Comparison of ENCODE assay signal across 11 cellular contexts in the genomic region with DNA sequence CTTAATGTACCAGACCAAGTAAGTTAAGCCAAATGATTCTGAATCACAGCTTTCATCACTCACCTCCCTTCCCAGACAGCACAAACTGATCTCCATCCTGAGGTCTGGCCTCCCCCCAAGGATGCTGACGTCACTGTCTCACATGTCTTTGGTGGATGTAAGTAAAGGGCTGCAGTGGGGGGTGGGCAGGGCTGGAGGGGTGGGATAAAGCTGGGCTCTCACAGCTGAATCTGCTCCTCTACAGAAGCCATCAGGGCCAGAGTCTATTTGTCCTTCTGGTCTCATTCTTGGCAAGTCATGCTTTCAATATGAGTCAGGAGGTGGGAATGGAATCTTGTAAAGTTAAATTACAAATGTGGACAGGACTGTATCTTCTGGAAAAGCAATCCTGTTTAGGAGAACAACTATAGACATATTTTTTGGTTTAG. TPM values are rescaled to one million over a fixed set of nuclear protein-coding genes. Genes with fewer than 3 reads are reported as not detected.
DNase-seq lines count a peak whose midpoint lies in the region; ATAC-seq, FAIRE-seq and TF ChIP-seq lines count a peak whose summit lies in the region.
"Had no signal": no experiment of that assay in that cellular context is flagged by ENCODE, and none has a peak within 500 bp of the region (broad histone marks: within the 10 kb centered on the region; RNA-seq: fewer than 3 reads in every experiment).

No MANE protein-coding gene starts in this region.

- no peak for TF ChIP-seq CTCF in bronchial epithelial cell (IDR thresholded peaks at IDR 0.05; ENCODE audit: insufficient read depth, low read length, severe bottlenecking)
- TF ChIP-seq CTCF in kidney epithelial cell (IDR thresholded peaks at IDR 0.05; ENCODE audit: insufficient read depth, low read length, poor library complexity, severe bottlenecking) = no peak
- TF ChIP-seq CTCF in upper lobe of left lung (IDR thresholded peaks at IDR 0.05) = no peak
- no peak for TF ChIP-seq CTCF in natural killer cell (IDR thresholded peaks at IDR 0.05)

- intact Hi-C loops in natural killer cell (cut with micrococcal nuclease) = no loop called here

- DNase-seq in HT1080 (ENCODE audit: low read depth) (peak; percentile 96), bronchial epithelial cell (ENCODE audit: low read depth) (peak; percentile 78), kidney epithelial cell (ENCODE audit: low read depth) (peak; percentile 88), upper lobe of left lung (no peak), MV-4-11 (lab: John Stamatoyannopoulos, UW) (no peak), natural killer cell (no peak)
- DNase-seq: activated CD8-positive, alpha-beta memory T cell treated with anti-CD3 and anti-CD28 coated beads, Interleukin-2, amount 50 U/mL, for 4 hours; NCI-H1694 treated with DMSO at 0.1 percent for 48 hours had no signal

- H3K27ac ChIP-seq in upper lobe of left lung = no peak overlapping the region

- H3K36me3 Mint-ChIP-seq in natural killer cell = no peaks in the 10 kb centered on the region
- H3K36me3 Mint-ChIP-seq: memory B cell had no signal

- H3K4me3 ChIP-seq in bronchial epithelial cell (ENCODE audit: low read depth, low read length) = no peak overlapping the region
- no peak overlapping the region for H3K4me3 ChIP-seq in kidney epithelial cell (ENCODE audit: low read depth, low read length)
- H3K4me3 ChIP-seq in upper lobe of left lung = no peak overlapping the region

- H3K27me3 Mint-ChIP-seq in natural killer cell (ENCODE audit: low read depth in 2 of 2) = peaks cover 10 to 34% of the 10 kb centered on the region in 2 donors

- H3K27me3 ChIP-seq in bronchial epithelial cell (ENCODE audit: control insufficient read depth, insufficient read depth, low read length) (no peaks in the 10 kb centered on the region), kidney epithelial cell (ENCODE audit: control insufficient read depth, insufficient read depth, low read length) (no peaks in the 10 kb centered on the region), upper lobe of left lung (no peaks in the 10 kb centered on the region)

- H3K36me3 ChIP-seq in bronchial epithelial cell (ENCODE audit: control insufficient read depth, insufficient read depth, low read length) (no peaks in the 10 kb centered on the region), kidney epithelial cell (ENCODE audit: control insufficient read depth, insufficient read depth, low read length) (no peaks in the 10 kb centered on the region), upper lobe of left lung (no peaks in the 10 kb centered on the region)

- no peak overlapping the region for H3K4me3 Mint-ChIP-seq in natural killer cell
- H3K4me3 Mint-ChIP-seq: dendritic cell treated with granulocyte-macrophage colony-stimulating factor and Interleukin-4, amounts not matched to agents 40 ng/mL and 50 ng/mL, for 4 days; memory B cell had no signal

- WGBS in upper lobe of left lung, 2 donors = 80 to 87% methylated on average over 1 of the region's 1 CpG

- peaks cover 0 to 19% (median 4%) of the 10 kb centered on the region in 4 donors for H3K4me1 ChIP-seq in upper lobe of left lung

- FAIRE-seq in bronchial epithelial cell (lab: Jason Lieb, UNC) = no peak

- no peak overlapping the region for H3K27ac Mint-ChIP-seq in natural killer cell
- H3K27ac Mint-ChIP-seq: dendritic cell treated with granulocyte-macrophage colony-stimulating factor and Interleukin-4, amounts not matched to agents 40 ng/mL and 50 ng/mL, for 4 days; memory B cell had no signal

- no peaks in the 10 kb centered on the region for H3K9me3 Mint-ChIP-seq in natural killer cell
- H3K9me3 Mint-ChIP-seq: dendritic cell treated with granulocyte-macrophage colony-stimulating factor and Interleukin-4, amounts not matched to agents 40 ng/mL and 50 ng/mL, for 4 days; memory B cell had no signal

- no peaks in the 10 kb centered on the region for H3K4me1 Mint-ChIP-seq in natural killer cell
- H3K4me1 Mint-ChIP-seq: memory B cell had no signal

- TF ChIP-seq POLR2A in upper lobe of left lung (IDR thresholded peaks at IDR 0.05) = no peak

- no peaks in the 10 kb centered on the region for H3K9me3 ChIP-seq in upper lobe of left lung

- ATAC-seq in upper lobe of left lung (ENCODE audit: low FRiP score in 2 of 2) (peak; percentile 76 to 95), natural killer cell (no peak), GM21367 (IDR thresholded peaks at IDR 0.05; ENCODE audit: unreplicated experiment) (no peak)

- no peak for TF ChIP-seq EP300 in upper lobe of left lung (IDR thresholded peaks at IDR 0.05)

RNA-seq across cellular contexts. Expression of a gene that starts 32.7 kb away (rescaled TPM):
- 0.74 and 1.1 TPM in 2 replicates for total RNA-seq in HT1080 (2014; rRNA removed; shearing (Covaris generic))
- polyA plus RNA-seq in HT1080 (2015; cell fraction: cytosol; rRNA removed) = 2.5 and 3.1 TPM in 2 replicates
- 2.1 and 2.3 TPM in 2 replicates for polyA plus RNA-seq in HT1080 (2015; cell fraction: nucleus; rRNA removed)
- total RNA-seq in bronchial epithelial cell = under 0.01 and 0.26 TPM in 2 replicates
- total RNA-seq in kidney epithelial cell = 0.88 and 1.7 TPM in 2 replicates
- total RNA-seq in upper lobe of left lung = 1 to 10 TPM in 1 of 6 donors, under 1 TPM in 3, not detected in 2; 0.22 to 1.6 (median 0.64) TPM
- total RNA-seq in natural killer cell = not detected

Comparison
In these comparisons a context has a peak if more than half of its experiments do, and no peak if none do; other contexts are left out.
1. DNase-seq: peak in HT1080 (single experiment), bronchial epithelial cell (single experiment) and kidney epithelial cell (single experiment); none in upper lobe of left lung (0 of 2), MV-4-11 (single experiment) and natural killer cell (single experiment).
2. ATAC-seq: peak in upper lobe of left lung (2 of 2); none in natural killer cell (0 of 3) and GM21367 (single experiment).